Comparison of ENCODE assay signal across 9 cellular contexts in the genomic region with DNA sequence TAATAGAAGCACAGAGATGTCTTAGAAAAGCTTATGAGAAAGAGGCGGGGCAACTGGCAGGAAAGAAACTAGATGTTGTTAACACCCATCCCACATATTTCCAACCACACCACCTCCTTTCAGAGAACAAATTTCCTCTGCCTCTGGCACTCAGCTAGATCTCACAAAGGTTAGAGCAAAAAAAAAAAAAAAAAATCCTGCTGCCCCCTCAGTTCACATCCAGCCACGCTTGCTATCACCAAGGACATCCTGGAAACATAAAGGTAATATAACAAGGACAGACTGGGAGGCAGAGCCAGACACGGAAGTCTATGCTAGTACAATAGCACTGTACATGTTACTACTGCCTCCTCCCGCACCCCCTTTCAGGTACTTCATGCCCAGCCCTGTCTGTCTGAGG.
DNase-seq lines count a peak whose midpoint lies in the region; ATAC-seq and TF ChIP-seq lines count a peak whose summit lies in the region.
"Had no signal": no experiment of that assay in that cellular context is flagged by ENCODE, and none has a peak within 500 bp of the region (broad histone marks: within the 10 kb centered on the region; RNA-seq: fewer than 3 reads in every experiment).

No MANE protein-coding gene starts in this region.

- H3K27ac Mint-ChIP-seq in stimulated activated effector memory CD8-positive, alpha-beta T cell treated with anti-CD3 and anti-CD28 coated beads, Interleukin-12 subunit alpha, Interleukin-12 subunit beta, amount 100 ng/mL, for 72 hours = peak overlapping the region; percentile 88

- no peaks in the 10 kb centered on the region for H3K36me3 Mint-ChIP-seq in stimulated activated effector memory CD8-positive, alpha-beta T cell treated with anti-CD3 and anti-CD28 coated beads, Interleukin-12 subunit alpha, Interleukin-12 subunit beta, amount 100 ng/mL, for 72 hours

- H3K9me3 Mint-ChIP-seq in stimulated activated effector memory CD8-positive, alpha-beta T cell treated with anti-CD3 and anti-CD28 coated beads, Interleukin-12 subunit alpha, Interleukin-12 subunit beta, amount 100 ng/mL, for 72 hours = peaks cover 10% of the 10 kb centered on the region

- H3K4me1 Mint-ChIP-seq in stimulated activated effector memory CD8-positive, alpha-beta T cell treated with anti-CD3 and anti-CD28 coated beads, Interleukin-12 subunit alpha, Interleukin-12 subunit beta, amount 100 ng/mL, for 72 hours = peaks cover 43% of the 10 kb centered on the region

- peak; percentile 58 for DNase-seq in activated CD4-positive, alpha-beta T cell treated with anti-CD3 and anti-CD28 coated beads for 48 hours
- DNase-seq in choroid plexus epithelial cell (ENCODE audit: low read depth) (peak; percentile 41), omental fat pad (ENCODE audit: low spot score) (no peak), retina (no peak)
- peak in 1 of 2 donors; percentile 60 for DNase-seq in stimulated activated effector memory CD8-positive, alpha-beta T cell treated with anti-CD3 and anti-CD28 coated beads, Interleukin-12 subunit alpha, Interleukin-12 subunit beta, amount 100 ng/mL, for 72 hours (ENCODE audit: low spot score in 2 of 2)
- DNase-seq: hypothalamus had no signal

- no peak overlapping the region for H3K4me3 ChIP-seq in choroid plexus epithelial cell (ENCODE audit: low read depth, low read length)
- H3K4me3 ChIP-seq: coronary artery had no signal

- peak overlapping the region; percentile 55 for H3K4me3 Mint-ChIP-seq in stimulated activated effector memory CD8-positive, alpha-beta T cell treated with anti-CD3 and anti-CD28 coated beads, Interleukin-12 subunit alpha, Interleukin-12 subunit beta, amount 100 ng/mL, for 72 hours

- TF ChIP-seq CTCF in choroid plexus epithelial cell (conservative IDR thresholded peaks at IDR 0.05; ENCODE audit: low read depth, low read length) (no peak), omental fat pad (IDR thresholded peaks at IDR 0.05) (no peak)

- peak; percentile 34 for ATAC-seq in HG02642 (IDR thresholded peaks at IDR 0.05; ENCODE audit: poor library complexity, unreplicated experiment)
- ATAC-seq in stimulated activated effector memory CD8-positive, alpha-beta T cell treated with anti-CD3 and anti-CD28 coated beads, Interleukin-12 subunit alpha, Interleukin-12 subunit beta, amount 100 ng/mL, for 72 hours = peak; percentile 50
- no peak for ATAC-seq in HG03175 (IDR thresholded peaks at IDR 0.05; ENCODE audit: unreplicated experiment)
- ATAC-seq in omental fat pad (ENCODE audit: low FRiP score) = no peak

Comparison
In these comparisons a context has a peak if more than half of its experiments do, and no peak if none do; other contexts are left out.
1. ATAC-seq: peak in HG02642 (single experiment) and stimulated activated effector memory CD8-positive, alpha-beta T cell treated with anti-CD3 and anti-CD28 coated beads, Interleukin-12 subunit alpha, Interleukin-12 subunit beta, amount 100 ng/mL, for 72 hours (single experiment); none in HG03175 (single experiment) and omental fat pad (single experiment).
2. DNase-seq: peak in activated CD4-positive, alpha-beta T cell treated with anti-CD3 and anti-CD28 coated beads for 48 hours (single experiment) and choroid plexus epithelial cell (single experiment); none in omental fat pad (single experiment) and retina (single experiment).